1 cellular context compared by ENCODE assay signal in the genomic region with DNA sequence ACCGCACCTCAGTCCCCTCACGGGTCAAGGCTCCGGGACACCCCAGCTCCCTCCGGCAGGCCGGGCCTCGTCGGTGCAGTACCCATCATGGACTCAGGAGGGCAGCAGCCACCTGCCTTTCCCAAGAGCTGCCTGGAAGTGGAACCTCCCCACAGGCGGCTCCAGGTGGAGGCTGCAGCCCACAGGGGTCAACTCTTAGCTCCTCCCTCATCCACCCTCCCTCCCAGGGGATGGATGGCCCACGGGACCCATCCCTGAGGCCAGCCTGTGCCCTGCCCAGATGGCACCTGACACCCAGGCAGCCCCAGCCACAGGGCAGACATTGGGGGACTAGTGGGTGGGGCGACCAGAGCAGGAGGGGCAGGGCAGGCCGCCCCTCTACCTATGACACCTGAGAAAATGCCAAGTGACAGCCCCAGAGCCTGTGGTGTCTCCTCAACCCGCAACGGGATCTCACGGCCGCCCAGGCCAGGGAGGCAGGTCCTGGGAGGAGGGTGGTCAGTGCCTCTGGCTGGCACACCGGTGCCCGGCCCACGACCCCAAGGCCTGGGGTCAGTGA.
TF ChIP-seq lines count a peak whose summit lies in the region.

No MANE protein-coding gene starts in this region.

TF ChIP-seq in K562, 482 proteins besides CTCF, POLR2A, EP300 and RAD21 (continued from another document):
- TF ChIP-seq, protein P1, sequence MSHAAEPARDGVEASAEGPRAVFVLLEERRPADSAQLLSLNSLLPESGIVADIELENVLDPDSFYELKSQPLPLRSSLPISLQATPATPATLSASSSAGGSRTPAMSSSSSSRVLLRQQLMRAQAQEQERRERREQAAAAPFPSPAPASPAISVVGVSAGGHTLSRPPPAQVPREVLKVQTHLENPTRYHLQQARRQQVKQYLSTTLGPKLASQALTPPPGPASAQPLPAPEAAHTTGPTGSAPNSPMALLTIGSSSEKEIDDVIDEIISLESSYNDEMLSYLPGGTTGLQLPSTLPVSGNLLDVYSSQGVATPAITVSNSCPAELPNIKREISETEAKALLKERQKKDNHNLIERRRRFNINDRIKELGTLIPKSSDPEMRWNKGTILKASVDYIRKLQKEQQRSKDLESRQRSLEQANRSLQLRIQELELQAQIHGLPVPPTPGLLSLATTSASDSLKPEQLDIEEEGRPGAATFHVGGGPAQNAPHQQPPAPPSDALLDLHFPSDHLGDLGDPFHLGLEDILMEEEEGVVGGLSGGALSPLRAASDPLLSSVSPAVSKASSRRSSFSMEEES (CRISPR knock-in tag; IDR thresholded peaks at IDR 0.05) = no peak
- TF ChIP-seq ZNF239 (CRISPR knock-in tag; IDR thresholded peaks at IDR 0.05) (no peak), ZBTB1 (CRISPR knock-in tag; IDR thresholded peaks at IDR 0.05; ENCODE audit: borderline replicate concordance, low read depth) (no peak), NCOA4 (IDR thresholded peaks at IDR 0.05; ENCODE audit: partially characterized antibody) (no peak), SOX6 (IDR thresholded peaks at IDR 0.05) (no peak), CTBP1 (IDR thresholded peaks at IDR 0.05; ENCODE audit: borderline replicate concordance) (peak; percentile 59; the same call in 1 of the 2 replicates), ELF1 (tag; IDR thresholded peaks at IDR 0.05) (no peak), NR0B1 (IDR thresholded peaks at IDR 0.05; ENCODE audit: partially characterized antibody) (no peak), CBX5 (IDR thresholded peaks at IDR 0.05; ENCODE audit: borderline replicate concordance, low read depth) (no peak), BHLHE40 (IDR thresholded peaks at IDR 0.05; ENCODE audit: low read length) (no peak), JUND (IDR thresholded peaks at IDR 0.05; ENCODE audit: borderline replicate concordance, low read depth, low read length) (0 out of 2 replicates have a peak, but pooled peaks have one; percentile 36), JUND (tag; IDR thresholded peaks at IDR 0.05; ENCODE audit: borderline replicate concordance, low read depth, low read length) (no peak), ATF4 (CRISPR knock-in tag; IDR thresholded peaks at IDR 0.05) (no peak), MAZ (CRISPR knock-in tag; conservative IDR thresholded peaks at IDR 0.05 in 1 of 2, IDR thresholded peaks at IDR 0.05 in 1 of 2) (0 out of 4 replicates have a peak, but pooled peaks of 1 of the 2 experiments have one; percentile 41)
TF ChIP-seq in K562: peak in this region for 23.
